Comparison of ENCODE assay signal across 9 cellular contexts in genomic region chr5:105506692-105507277, GRCh38.
DNase-seq lines count a peak whose midpoint lies in the region; ATAC-seq and TF ChIP-seq lines count a peak whose summit lies in the region.
"Had no signal": no experiment of that assay in that cellular context is flagged by ENCODE, and none has a peak within 500 bp of the region (broad histone marks: within the 10 kb centered on the region; RNA-seq: fewer than 3 reads in every experiment).

No MANE protein-coding gene starts in this region.

- H3K4me3 ChIP-seq in GM06990 (replicated peaks; ENCODE audit: low read depth, low read length): no peak overlapping the region
- H3K4me3 ChIP-seq in astrocyte of the spinal cord (ENCODE audit: low read depth, low read length): no peak overlapping the region

- H3K36me3 ChIP-seq in GM06990 (ENCODE audit: control insufficient read depth, insufficient read depth, low read length): no peaks in the 10 kb centered on the region

- in situ Hi-C loops in astrocyte of the spinal cord (cut with HindIII; ENCODE audit: low sequenced_read_pairs): no loop called here

- no peaks in the 10 kb centered on the region for H3K27me3 ChIP-seq in GM06990 (replicated peaks; ENCODE audit: control insufficient read depth, insufficient read depth, low read length)

- DNase-seq in GM06990 (ENCODE audit: extremely low read depth, insufficient read length) (no peak), LHCN-M2 (ENCODE audit: low read depth) (peak; percentile 50), astrocyte of the spinal cord (ENCODE audit: low read depth, low spot score) (peak; percentile 9), myocyte (ENCODE audit: low read depth) (peak; percentile 31), posterior vena cava (ENCODE audit: low spot score) (no peak), T-helper 1 cell (no peak)
- no peak for DNase-seq in stimulated activated CD4-positive, alpha-beta T cell treated with anti-CD3 and anti-CD28 coated beads, Interleukin-4, amount 100 ng/mL, for 24 hours
- DNase-seq: stimulated activated CD4-positive, alpha-beta T cell treated with anti-CD3 and anti-CD28 coated beads, Interleukin-4, amount 100 ng/mL, for 4 hours had no signal

- TF ChIP-seq CTCF in GM06990 (IDR thresholded peaks at IDR 0.05; ENCODE audit: insufficient read depth, low read length, poor library complexity, severe bottlenecking): peak; percentile 2
- TF ChIP-seq CTCF in astrocyte of the spinal cord (IDR thresholded peaks at IDR 0.05; ENCODE audit: low read depth, low read length): peak; percentile 66

- no peak for ATAC-seq in GM18858 (IDR thresholded peaks at IDR 0.05; ENCODE audit: unreplicated experiment)

- intact Hi-C loops in posterior vena cava (cut with DNase I): no loop called here

Comparison
In these comparisons a context has a peak if more than half of its experiments do, and no peak if none do; other contexts are left out.
1. DNase-seq: peak in LHCN-M2 (single experiment), astrocyte of the spinal cord (single experiment) and myocyte (single experiment); none in GM06990 (single experiment), stimulated activated CD4-positive, alpha-beta T cell treated with anti-CD3 and anti-CD28 coated beads, Interleukin-4, amount 100 ng/mL, for 24 hours (single experiment), posterior vena cava (single experiment) and T-helper 1 cell (0 of 5).